Comparison of ENCODE assay signal across 8 cellular contexts in the genomic region with DNA sequence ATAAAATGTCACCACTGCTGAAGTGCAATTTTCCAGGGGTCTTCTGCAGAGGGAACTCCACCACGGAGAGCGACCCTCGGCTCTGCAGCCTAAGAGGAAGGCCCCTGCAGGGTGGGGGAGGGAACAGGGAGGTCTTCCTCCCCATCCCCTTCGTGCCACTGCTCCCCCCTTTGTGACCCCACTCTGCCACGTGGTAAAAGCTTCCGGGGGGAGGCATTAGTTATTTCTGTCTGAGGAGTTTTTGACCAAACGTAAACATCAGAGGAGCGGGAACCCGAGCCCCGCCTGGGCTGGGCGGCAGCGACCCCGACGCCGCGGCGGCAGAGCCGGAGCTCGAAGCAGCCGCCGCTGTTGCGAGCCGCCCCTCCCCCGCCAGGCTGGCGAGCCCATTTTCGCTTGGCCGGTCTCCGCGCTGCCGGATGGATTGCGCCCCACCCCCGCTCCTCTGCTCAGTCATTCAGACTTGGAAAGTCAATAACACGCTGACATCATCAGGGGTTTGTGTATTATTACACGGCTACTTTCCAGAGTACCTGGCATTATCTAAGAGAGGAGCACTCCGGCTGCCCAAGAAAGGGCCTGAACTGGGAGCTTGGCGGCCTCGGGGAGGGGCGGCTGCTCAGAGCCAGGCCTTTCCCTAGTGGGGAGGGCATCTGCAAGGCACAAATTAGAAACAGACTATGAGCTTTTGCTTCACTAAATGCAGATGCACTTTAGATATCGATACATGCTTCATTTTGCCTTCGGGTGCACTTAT.
DNase-seq lines count a peak whose midpoint lies in the region; ATAC-seq and TF ChIP-seq lines count a peak whose summit lies in the region.

No MANE protein-coding gene starts in this region.

- POLR2A ChIA-PET in GM10248 (lab: Yijun Ruan, JAX): no interaction called here

- H3K27ac ChIP-seq in thymus (ENCODE audit: low read depth): peak overlapping the region; percentile 96

- peaks cover 3% of the 10 kb centered on the region for H3K27me3 Mint-ChIP-seq in activated naive CD8-positive, alpha-beta T cell treated with anti-CD3 and anti-CD28 coated beads for 36 hours
- H3K27me3 Mint-ChIP-seq in glutamatergic neuron (ENCODE audit: unreplicated experiment) (peaks cover 8% of the 10 kb centered on the region), osteocyte (ENCODE audit: unreplicated experiment) (no peaks in the 10 kb centered on the region)

- peak overlapping the region; percentile 92 for H3K27ac Mint-ChIP-seq in activated naive CD8-positive, alpha-beta T cell treated with anti-CD3 and anti-CD28 coated beads for 36 hours
- H3K27ac Mint-ChIP-seq in glutamatergic neuron (ENCODE audit: unreplicated experiment) (peak overlapping the region; percentile 89), osteocyte (ENCODE audit: unreplicated experiment) (peak overlapping the region; percentile 94)

- H3K27me3 ChIP-seq in thymus (ENCODE audit: control insufficient read depth, insufficient read depth): no peaks in the 10 kb centered on the region

- peak; percentile 79 for ATAC-seq in HG02623 (IDR thresholded peaks at IDR 0.05; ENCODE audit: unreplicated experiment)
- ATAC-seq in SK-N-SH treated with all-trans-retinoic acid at 6 μM for 48 hours: peak; percentile 91

- no peaks in the 10 kb centered on the region for H3K9me3 Mint-ChIP-seq in activated naive CD8-positive, alpha-beta T cell treated with anti-CD3 and anti-CD28 coated beads for 36 hours
- peaks cover 15% of the 10 kb centered on the region for H3K9me3 Mint-ChIP-seq in glutamatergic neuron (ENCODE audit: unreplicated experiment)
- H3K9me3 Mint-ChIP-seq in osteocyte (ENCODE audit: unreplicated experiment): no peaks in the 10 kb centered on the region

- H3K4me3 ChIP-seq in thymus (ENCODE audit: low read length): peak overlapping the region; percentile 51

- no peaks in the 10 kb centered on the region for H3K36me3 Mint-ChIP-seq in activated naive CD8-positive, alpha-beta T cell treated with anti-CD3 and anti-CD28 coated beads for 36 hours
- H3K36me3 Mint-ChIP-seq in glutamatergic neuron (ENCODE audit: unreplicated experiment): no peaks in the 10 kb centered on the region
- no peaks in the 10 kb centered on the region for H3K36me3 Mint-ChIP-seq in osteocyte (ENCODE audit: unreplicated experiment)

- no peaks in the 10 kb centered on the region for H3K9me3 ChIP-seq in thymus (ENCODE audit: control insufficient read depth)

- TF ChIP-seq CTCF in GM10248 (IDR thresholded peaks at IDR 0.05; ENCODE audit: control extremely low read depth, extremely low read depth, low read depth, missing control alignments): no peak
- no peak for TF ChIP-seq CTCF in glutamatergic neuron (IDR thresholded peaks at IDR 0.05; ENCODE audit: partially characterized antibody, unreplicated experiment)
- peak; percentile 14 for TF ChIP-seq CTCF in osteocyte (IDR thresholded peaks at IDR 0.05)

- no peaks in the 10 kb centered on the region for H3K36me3 ChIP-seq in thymus (ENCODE audit: control insufficient read depth, insufficient read depth)

- CTCF ChIA-PET in GM10248 (lab: Yijun Ruan, JAX): interaction anchor here (1.6 to 2.4 kb wide), 2 partner anchors 26 to 161 kb away, joined by 3 to 6 read pairs; no protein-coding TSS in a partner anchor

- peak; percentile 90 for DNase-seq in GM10248 (ENCODE audit: extremely low spot score)
- peak; percentile 98 for DNase-seq in NCI-H1092 treated with DMSO at 0.1 percent for 48 hours (lab: John Stamatoyannopoulos, UW)
- peak; percentile 94 for DNase-seq in activated naive CD8-positive, alpha-beta T cell treated with anti-CD3 and anti-CD28 coated beads for 36 hours
- peak; percentile 99 for DNase-seq in glutamatergic neuron
- peak; percentile 98 for DNase-seq in osteocyte (ENCODE audit: extremely low spot score, unreplicated experiment)

- WGBS in thymus: under 1% methylated on average over 40 of the region's 40 CpGs

- peaks cover 28% of the 10 kb centered on the region for H3K4me1 ChIP-seq in thymus (ENCODE audit: control insufficient read depth, insufficient read depth, low read length)

- peaks cover 57% of the 10 kb centered on the region for H3K4me1 Mint-ChIP-seq in activated naive CD8-positive, alpha-beta T cell treated with anti-CD3 and anti-CD28 coated beads for 36 hours
- H3K4me1 Mint-ChIP-seq in glutamatergic neuron (ENCODE audit: low read depth, unreplicated experiment) (peaks cover 50% of the 10 kb centered on the region), osteocyte (ENCODE audit: unreplicated experiment) (peaks cover 70% of the 10 kb centered on the region)

- peak overlapping the region; percentile 76 for H3K4me3 Mint-ChIP-seq in activated naive CD8-positive, alpha-beta T cell treated with anti-CD3 and anti-CD28 coated beads for 36 hours
- H3K4me3 Mint-ChIP-seq in glutamatergic neuron (ENCODE audit: unreplicated experiment): peak overlapping the region; percentile 64
- H3K4me3 Mint-ChIP-seq in osteocyte (ENCODE audit: unreplicated experiment): peak overlapping the region; percentile 62

TF ChIP-seq in SK-N-SH treated with all-trans-retinoic acid at 6 μM for 48 hours, 23 proteins besides CTCF, POLR2A, EP300 and RAD21 (continues in another document):
- peak; percentile 84 for TF ChIP-seq ZFP3 (CRISPR knock-in tag; IDR thresholded peaks at IDR 0.05)
- 0 out of 2 replicates have a peak, but pooled peaks have one; percentile 55 for TF ChIP-seq RARB (CRISPR knock-in tag; IDR thresholded peaks at IDR 0.05)
- peak; percentile 56; the same call in 1 of the 2 replicates for TF ChIP-seq ZNF70 (CRISPR knock-in tag; IDR thresholded peaks at IDR 0.05)
- 0 out of 2 replicates have a peak, but pooled peaks have one; percentile 26 for TF ChIP-seq ZC3H10 (CRISPR knock-in tag; IDR thresholded peaks at IDR 0.05)
- TF ChIP-seq ISL1 (CRISPR knock-in tag; IDR thresholded peaks at IDR 0.05): peak; percentile 93
- TF ChIP-seq ZFP30 (CRISPR knock-in tag; IDR thresholded peaks at IDR 0.05): peak; percentile 51; the same call in 1 of the 2 replicates
- TF ChIP-seq, protein P1, sequence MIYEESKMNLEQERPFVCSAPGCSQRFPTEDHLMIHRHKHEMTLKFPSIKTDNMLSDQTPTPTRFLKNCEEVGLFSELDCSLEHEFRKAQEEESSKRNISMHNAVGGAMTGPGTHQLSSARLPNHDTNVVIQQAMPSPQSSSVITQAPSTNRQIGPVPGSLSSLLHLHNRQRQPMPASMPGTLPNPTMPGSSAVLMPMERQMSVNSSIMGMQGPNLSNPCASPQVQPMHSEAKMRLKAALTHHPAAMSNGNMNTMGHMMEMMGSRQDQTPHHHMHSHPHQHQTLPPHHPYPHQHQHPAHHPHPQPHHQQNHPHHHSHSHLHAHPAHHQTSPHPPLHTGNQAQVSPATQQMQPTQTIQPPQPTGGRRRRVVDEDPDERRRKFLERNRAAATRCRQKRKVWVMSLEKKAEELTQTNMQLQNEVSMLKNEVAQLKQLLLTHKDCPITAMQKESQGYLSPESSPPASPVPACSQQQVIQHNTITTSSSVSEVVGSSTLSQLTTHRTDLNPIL (CRISPR knock-in tag; IDR thresholded peaks at IDR 0.05; ENCODE audit: low read depth): peak; percentile 36
- TF ChIP-seq PPARA (CRISPR knock-in tag; IDR thresholded peaks at IDR 0.05; ENCODE audit: borderline replicate concordance): peak; percentile 92; the same call in 1 of the 2 replicates
- peak; percentile 89; the same call in 1 of the 2 replicates for TF ChIP-seq OSR1 (CRISPR knock-in tag; IDR thresholded peaks at IDR 0.05)
- TF ChIP-seq, protein P2, sequence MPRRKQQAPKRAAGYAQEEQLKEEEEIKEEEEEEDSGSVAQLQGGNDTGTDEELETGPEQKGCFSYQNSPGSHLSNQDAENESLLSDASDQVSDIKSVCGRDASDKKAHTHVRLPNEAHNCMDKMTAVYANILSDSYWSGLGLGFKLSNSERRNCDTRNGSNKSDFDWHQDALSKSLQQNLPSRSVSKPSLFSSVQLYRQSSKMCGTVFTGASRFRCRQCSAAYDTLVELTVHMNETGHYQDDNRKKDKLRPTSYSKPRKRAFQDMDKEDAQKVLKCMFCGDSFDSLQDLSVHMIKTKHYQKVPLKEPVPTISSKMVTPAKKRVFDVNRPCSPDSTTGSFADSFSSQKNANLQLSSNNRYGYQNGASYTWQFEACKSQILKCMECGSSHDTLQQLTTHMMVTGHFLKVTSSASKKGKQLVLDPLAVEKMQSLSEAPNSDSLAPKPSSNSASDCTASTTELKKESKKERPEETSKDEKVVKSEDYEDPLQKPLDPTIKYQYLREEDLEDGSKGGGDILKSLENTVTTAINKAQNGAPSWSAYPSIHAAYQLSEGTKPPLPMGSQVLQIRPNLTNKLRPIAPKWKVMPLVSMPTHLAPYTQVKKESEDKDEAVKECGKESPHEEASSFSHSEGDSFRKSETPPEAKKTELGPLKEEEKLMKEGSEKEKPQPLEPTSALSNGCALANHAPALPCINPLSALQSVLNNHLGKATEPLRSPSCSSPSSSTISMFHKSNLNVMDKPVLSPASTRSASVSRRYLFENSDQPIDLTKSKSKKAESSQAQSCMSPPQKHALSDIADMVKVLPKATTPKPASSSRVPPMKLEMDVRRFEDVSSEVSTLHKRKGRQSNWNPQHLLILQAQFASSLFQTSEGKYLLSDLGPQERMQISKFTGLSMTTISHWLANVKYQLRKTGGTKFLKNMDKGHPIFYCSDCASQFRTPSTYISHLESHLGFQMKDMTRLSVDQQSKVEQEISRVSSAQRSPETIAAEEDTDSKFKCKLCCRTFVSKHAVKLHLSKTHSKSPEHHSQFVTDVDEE (CRISPR knock-in tag; IDR thresholded peaks at IDR 0.05): peak; percentile 99
- TF ChIP-seq GLIS3 (CRISPR knock-in tag; IDR thresholded peaks at IDR 0.05): no peak
- TF ChIP-seq, protein P3, sequence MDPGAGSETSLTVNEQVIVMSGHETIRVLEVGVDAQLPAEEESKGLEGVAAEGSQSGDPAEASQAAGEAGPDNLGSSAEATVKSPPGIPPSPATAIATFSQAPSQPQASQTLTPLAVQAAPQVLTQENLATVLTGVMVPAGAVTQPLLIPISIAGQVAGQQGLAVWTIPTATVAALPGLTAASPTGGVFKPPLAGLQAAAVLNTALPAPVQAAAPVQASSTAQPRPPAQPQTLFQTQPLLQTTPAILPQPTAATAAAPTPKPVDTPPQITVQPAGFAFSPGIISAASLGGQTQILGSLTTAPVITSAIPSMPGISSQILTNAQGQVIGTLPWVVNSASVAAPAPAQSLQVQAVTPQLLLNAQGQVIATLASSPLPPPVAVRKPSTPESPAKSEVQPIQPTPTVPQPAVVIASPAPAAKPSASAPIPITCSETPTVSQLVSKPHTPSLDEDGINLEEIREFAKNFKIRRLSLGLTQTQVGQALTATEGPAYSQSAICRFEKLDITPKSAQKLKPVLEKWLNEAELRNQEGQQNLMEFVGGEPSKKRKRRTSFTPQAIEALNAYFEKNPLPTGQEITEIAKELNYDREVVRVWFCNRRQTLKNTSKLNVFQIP (CRISPR knock-in tag; IDR thresholded peaks at IDR 0.05; ENCODE audit: borderline replicate concordance, low read depth): 0 out of 2 replicates have a peak, but pooled peaks have one; percentile 20
- peak; percentile 56 for TF ChIP-seq ZNF8 (CRISPR knock-in tag; IDR thresholded peaks at IDR 0.05)
- TF ChIP-seq CSDC2 (CRISPR knock-in tag; IDR thresholded peaks at IDR 0.05): peak; percentile 89
- TF ChIP-seq ESRRG (CRISPR knock-in tag; IDR thresholded peaks at IDR 0.05): peak; percentile 40; the same call in 1 of the 2 replicates

Comparison
In these comparisons a context has a peak if more than half of its experiments do, and no peak if none do; other contexts are left out.
1. Peak in every context shown above with its lines: DNase-seq, ATAC-seq, H3K4me3 ChIP-seq and H3K27ac ChIP-seq.